8 cellular contexts compared by ENCODE assay signal in the genomic region with DNA sequence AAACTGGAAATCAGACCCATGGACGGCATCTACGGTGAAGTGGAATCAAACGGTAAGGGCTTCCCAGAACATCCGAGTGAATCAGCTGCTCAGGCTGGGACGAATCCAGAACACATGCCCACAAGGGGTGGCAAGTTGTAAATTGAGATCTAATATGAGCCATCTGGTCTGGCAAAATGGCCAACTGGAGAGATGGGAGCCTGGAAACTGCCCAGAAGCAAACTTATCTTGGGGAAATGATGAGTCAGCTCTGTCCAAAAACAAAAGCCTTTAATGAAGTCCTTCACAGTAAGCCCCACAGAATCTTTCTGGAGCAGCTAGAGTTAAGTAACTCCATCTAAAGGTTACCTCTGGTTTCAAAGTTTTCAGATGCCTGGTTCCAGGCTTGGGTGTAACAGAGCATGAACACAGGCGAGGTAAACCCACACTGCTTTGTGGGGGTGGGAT. TPM values are rescaled to one million over a fixed set of nuclear protein-coding genes. Genes with fewer than 3 reads are reported as not detected.
DNase-seq lines count a peak whose midpoint lies in the region; ATAC-seq lines count a peak whose summit lies in the region.

No MANE protein-coding gene starts in this region.

- H3K9me3 ChIP-seq in SJSA1 (replicated peaks) (no peaks in the 10 kb centered on the region; the same call in 1 of the 2 replicates), neuronal stem cell (replicated peaks in 1 of 2; ENCODE audit: control insufficient read depth in 2 of 2, insufficient read depth in 1 of 2, low read depth in 1 of 2, low read length in 2 of 2) (no peaks in the 10 kb centered on the region)

- no peak for ATAC-seq in HG03039 (IDR thresholded peaks at IDR 0.05; ENCODE audit: unreplicated experiment)

- peak; percentile 83 for DNase-seq in GM03348 (ENCODE audit: low spot score)
- peak; percentile 39 to 43 for DNase-seq in SJSA1 (ENCODE audit: low read depth in 1 of 2, low spot score in 2 of 2)
- DNase-seq in foreskin melanocyte, result peak; percentile 70
- DNase-seq in skeletal muscle cell (ENCODE audit: low read depth), result peak; percentile 88
- no peak for DNase-seq in NCI-H146 (lab: John Stamatoyannopoulos, UW)
- no peak for DNase-seq in GOT3 (lab: John Stamatoyannopoulos, UW)
- DNase-seq in neuronal stem cell (ENCODE audit: low spot score), result no peak

- no peak overlapping the region for H3K14ac ChIP-seq in neuronal stem cell (ENCODE audit: low read length)

- no peak overlapping the region for H2BK120ac ChIP-seq in neuronal stem cell (ENCODE audit: low read depth, low read length)

- H2BK15ac ChIP-seq in neuronal stem cell (ENCODE audit: low read length), result no peak overlapping the region

- no peaks in the 10 kb centered on the region for H3K36me3 ChIP-seq in SJSA1
- no peaks in the 10 kb centered on the region for H3K36me3 ChIP-seq in neuronal stem cell (replicated peaks in 1 of 2; ENCODE audit: control insufficient read depth in 2 of 2, insufficient read depth in 2 of 2, low read length in 2 of 2)

- H2AFZ ChIP-seq in neuronal stem cell (ENCODE audit: low read length), result no peak overlapping the region

- no CpG with 5 or more reads among the region's 6 CpGs for WGBS in neuronal stem cell (ENCODE audit: extremely low coverage in 2 of 2, insufficient read length in 2 of 2, insufficient replicate concordance in 1 of 2), 2 donors

- H2AK5ac ChIP-seq in neuronal stem cell (ENCODE audit: low read depth, low read length), result no peak overlapping the region

- no peak overlapping the region for H3K23ac ChIP-seq in neuronal stem cell (ENCODE audit: low read depth, low read length, poor library complexity)

- no peak overlapping the region for H3K4me3 ChIP-seq in SJSA1
- no peak overlapping the region for H3K4me3 ChIP-seq in skeletal muscle cell (ENCODE audit: low read depth, low read length)
- H3K4me3 ChIP-seq in neuronal stem cell (ENCODE audit: low read length in 2 of 2), result no peak overlapping the region

- no peak overlapping the region for H2BK12ac ChIP-seq in neuronal stem cell (ENCODE audit: low read length)

- H3K4ac ChIP-seq in neuronal stem cell (ENCODE audit: low read length), result no peak overlapping the region

- no peak overlapping the region for H2BK5ac ChIP-seq in neuronal stem cell (ENCODE audit: low read length)

- H3K4me1 ChIP-seq in SJSA1 (replicated peaks) (peaks cover 60% of the 10 kb centered on the region), neuronal stem cell (ENCODE audit: control insufficient read depth in 2 of 2, insufficient read depth in 1 of 2, low read depth in 1 of 2, low read length in 2 of 2) (peaks cover 27 to 37% of the 10 kb centered on the region in 2 donors)

- no peaks in the 10 kb centered on the region for H3K79me1 ChIP-seq in neuronal stem cell (ENCODE audit: low read depth, low read length)

- H3K18ac ChIP-seq in neuronal stem cell (ENCODE audit: low read length), result no peak overlapping the region

- H3K27me3 ChIP-seq in SJSA1 (replicated peaks), result no peaks in the 10 kb centered on the region
- no peaks in the 10 kb centered on the region for H3K27me3 ChIP-seq in neuronal stem cell (ENCODE audit: control insufficient read depth in 3 of 3, insufficient read depth in 3 of 3, low read depth in 1 of 3, low read length in 3 of 3)

- no peak overlapping the region for H3K4me2 ChIP-seq in neuronal stem cell (ENCODE audit: insufficient read depth, low read length, poor library complexity, severe bottlenecking)

- no peak overlapping the region for H3K9ac ChIP-seq in neuronal stem cell (ENCODE audit: low read depth, low read length, poor library complexity)

- no peak overlapping the region for H4K8ac ChIP-seq in neuronal stem cell (ENCODE audit: low read depth, low read length)

- H4K91ac ChIP-seq in neuronal stem cell (ENCODE audit: low read depth, low read length, poor library complexity), result no peak overlapping the region

- peak overlapping the region; percentile 21 for H3K27ac ChIP-seq in SJSA1
- H3K27ac ChIP-seq in neuronal stem cell (replicated peaks; ENCODE audit: low read length), result no peak overlapping the region

RNA-seq across cellular contexts. Expression of a gene that starts 10.6 kb away (rescaled TPM):
- 735 and 762 TPM in 2 replicates for total RNA-seq in SJSA1 (2014; rRNA removed; shearing (Covaris generic))
- 466 TPM for polyA plus RNA-seq in neuronal stem cell (2013, experiment 1 of 2)
- polyA plus RNA-seq in neuronal stem cell (2013, experiment 2 of 2), result 474 TPM

RNA-seq across cellular contexts. Expression of a gene that starts 42.9 kb away (rescaled TPM):
- total RNA-seq in SJSA1 (2014; rRNA removed; shearing (Covaris generic)), result 29.0 and 45.7 TPM in 2 replicates
- polyA plus RNA-seq in neuronal stem cell (2013, experiment 1 of 2), result 9.9 TPM
- 9.9 TPM for polyA plus RNA-seq in neuronal stem cell (2013, experiment 2 of 2)

Comparison
In these comparisons a context has a peak if more than half of its experiments do, and no peak if none do; other contexts are left out.
1. DNase-seq: peak in GM03348 (single experiment), SJSA1 (2 of 2), foreskin melanocyte (single experiment) and skeletal muscle cell (single experiment); none in NCI-H146 (single experiment), GOT3 (single experiment) and neuronal stem cell (single experiment).